Comparison of ENCODE assay signal across 19 cellular contexts in genomic region chr12:71576546-71576945, GRCh38.
"Had no signal": no experiment of that assay in that cellular context is flagged by ENCODE, and none has a peak within 500 bp of the region (broad histone marks: within the 10 kb centered on the region; RNA-seq: fewer than 3 reads in every experiment).

No MANE protein-coding gene starts in this region.

- H3K27me3 ChIP-seq: body of pancreas, gastroesophageal sphincter, pancreas, stomach had no signal

- H3K4me1 Mint-ChIP-seq: activated CD4-positive, alpha-beta T cell treated with anti-CD3 and anti-CD28 coated beads, Interleukin-2, amount 10 ng/mL, durations not matched to agents 24 days and 14 days; activated T-helper 17 cell treated with anti-CD3 and anti-CD28 coated beads, Interleukin-2, amount 50 U/mL, for 72 hours; memory B cell; WTC11 had no signal

- H3K27ac ChIP-seq: body of pancreas, epithelial cell of prostate, gastroesophageal sphincter, left ventricle myocardium inferior, pancreas, stomach, thoracic aorta had no signal

- H3K27ac Mint-ChIP-seq: activated CD4-positive, alpha-beta T cell treated with anti-CD3 and anti-CD28 coated beads, Interleukin-2, amount 10 ng/mL, durations not matched to agents 24 days and 14 days; activated T-helper 17 cell treated with anti-CD3 and anti-CD28 coated beads, Interleukin-2, amount 50 U/mL, for 72 hours; memory B cell; natural killer cell treated with Interleukin-12 subunit alpha and Interleukin-12 subunit beta and Interleukin-15 and Interleukin-18, amount 100 ng/mL, for 72 hours; WTC11 had no signal

- DNase-seq: activated CD4-positive, alpha-beta T cell treated with anti-CD3 and anti-CD28 coated beads, Interleukin-2, amount 10 ng/mL, durations not matched to agents 24 days and 14 days; activated naive CD4-positive, alpha-beta T cell treated with anti-CD3 and anti-CD28 coated beads, Interleukin-2, amount 50 U/mL, for 16 hours; activated T-cell treated with anti-CD3 and anti-CD28 coated beads for 4 hours; amniotic stem cell; body of pancreas; central memory CD4-positive, alpha-beta T cell; effector memory CD4-positive, alpha-beta T cell; islet precursor cell; left ventricle myocardium inferior; pancreas; stomach had no signal

- H3K4me1 ChIP-seq: body of pancreas, gastroesophageal sphincter, left ventricle myocardium inferior, pancreas, stomach had no signal

- H3K4me3 Mint-ChIP-seq: activated CD4-positive, alpha-beta T cell treated with anti-CD3 and anti-CD28 coated beads, Interleukin-2, amount 10 ng/mL, durations not matched to agents 24 days and 14 days; activated T-helper 17 cell treated with anti-CD3 and anti-CD28 coated beads, Interleukin-2, amount 50 U/mL, for 72 hours; memory B cell; natural killer cell treated with Interleukin-12 subunit alpha and Interleukin-12 subunit beta and Interleukin-15 and Interleukin-18, amount 100 ng/mL, for 72 hours; WTC11 had no signal

- H3K4me3 ChIP-seq: body of pancreas, gastroesophageal sphincter, left ventricle myocardium inferior, pancreas, skin epidermis, stomach, thoracic aorta had no signal

- FAIRE-seq: pancreas had no signal

- H3K9me3 Mint-ChIP-seq: activated CD4-positive, alpha-beta T cell treated with anti-CD3 and anti-CD28 coated beads, Interleukin-2, amount 10 ng/mL, durations not matched to agents 24 days and 14 days; activated T-helper 17 cell treated with anti-CD3 and anti-CD28 coated beads, Interleukin-2, amount 50 U/mL, for 72 hours; natural killer cell treated with Interleukin-12 subunit alpha and Interleukin-12 subunit beta and Interleukin-15 and Interleukin-18, amount 100 ng/mL, for 72 hours; WTC11 had no signal

- ATAC-seq: activated T-helper 17 cell treated with anti-CD3 and anti-CD28 coated beads, Interleukin-2, amount 50 U/mL, for 72 hours; body of pancreas; gastroesophageal sphincter; natural killer cell treated with Interleukin-12 subunit alpha and Interleukin-12 subunit beta and Interleukin-15 and Interleukin-18, amount 100 ng/mL, for 72 hours; pancreas; WTC11 had no signal

- H3K9me3 ChIP-seq: body of pancreas, gastroesophageal sphincter, left ventricle myocardium inferior, pancreas, stomach, thoracic aorta had no signal

- H3K36me3 Mint-ChIP-seq: memory B cell; natural killer cell treated with Interleukin-12 subunit alpha and Interleukin-12 subunit beta and Interleukin-15 and Interleukin-18, amount 100 ng/mL, for 72 hours; WTC11 had no signal

- H3K36me3 ChIP-seq: gastroesophageal sphincter, left ventricle myocardium inferior, pancreas, stomach, thoracic aorta had no signal
